20 cellular contexts compared by ENCODE assay signal in the genomic region with DNA sequence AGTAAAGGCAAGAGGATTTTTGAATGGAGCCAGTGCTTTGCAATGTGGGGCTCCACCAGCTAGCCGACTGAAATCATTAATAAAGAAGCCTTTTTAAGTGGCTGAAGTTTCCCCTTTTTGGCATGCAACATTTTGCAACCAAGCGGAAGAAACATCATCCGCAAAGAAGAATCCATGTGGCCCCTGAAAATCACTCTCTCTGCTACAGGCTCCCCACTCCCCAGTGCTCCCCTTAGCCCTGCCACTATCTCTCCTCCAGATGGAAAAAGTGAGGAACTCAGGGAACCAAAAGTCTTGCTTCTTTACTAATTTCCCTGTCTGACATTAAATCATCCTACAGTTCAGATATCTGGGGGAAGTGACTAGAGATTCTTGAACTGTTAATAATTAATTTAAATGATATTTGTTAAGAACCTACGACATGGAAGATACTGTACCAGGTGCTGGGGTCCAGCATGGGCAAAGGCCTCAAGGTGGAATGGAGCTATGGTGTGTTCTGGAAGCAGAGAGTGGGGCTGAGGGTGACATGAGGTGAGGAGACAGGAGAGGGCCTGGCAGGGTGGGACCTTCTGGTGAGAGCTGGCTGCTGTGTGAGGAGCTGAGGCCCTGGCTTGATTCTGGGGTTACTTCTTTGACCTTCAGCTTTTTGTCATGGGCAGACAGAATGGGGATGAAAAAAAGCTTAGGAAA. TPM values are rescaled to one million over a fixed set of nuclear protein-coding genes. Genes with fewer than 3 reads are reported as not detected.
DNase-seq lines count a peak whose midpoint lies in the region; ATAC-seq, FAIRE-seq and TF ChIP-seq lines count a peak whose summit lies in the region.
"Had no signal": no experiment of that assay in that cellular context is flagged by ENCODE, and none has a peak within 500 bp of the region (broad histone marks: within the 10 kb centered on the region; RNA-seq: fewer than 3 reads in every experiment).

No MANE protein-coding gene starts in this region.

- no peaks in the 10 kb centered on the region for H3K27me3 Mint-ChIP-seq in HFFc6 (ENCODE audit: insufficient read depth)

- WGBS in hepatocyte (ENCODE audit: low lambda C conversion rate, missing lambda C conversion rate), result 82% methylated on average over 4 of the region's 4 CpGs
- WGBS in small intestine, 3 donors, result 32 to 39% (median 33%) methylated on average over 4 of the region's 4 CpGs

- H2AFZ ChIP-seq in hepatocyte, result no peak overlapping the region

- H3K4me1 Mint-ChIP-seq in HFFc6 (ENCODE audit: low read depth), result peaks cover 66% of the 10 kb centered on the region

- peak overlapping the region; percentile 91 for H3K27ac Mint-ChIP-seq in HFFc6
- H3K27ac Mint-ChIP-seq: T-helper 1 cell treated with Interleukin-12 subunit alpha and Interleukin-12 subunit beta and Interleukin-4 antibody, amounts not matched to agents 30 μg/mL and 1 μg/mL, for 36 hours had no signal

- peak overlapping the region; percentile 9 for H3K4me3 Mint-ChIP-seq in HFFc6
- H3K4me3 Mint-ChIP-seq: T-helper 1 cell treated with Interleukin-12 subunit alpha and Interleukin-12 subunit beta and Interleukin-4 antibody, amounts not matched to agents 30 μg/mL and 1 μg/mL, for 36 hours had no signal

- H3K36me3 ChIP-seq in SJSA1 (no peaks in the 10 kb centered on the region), hepatocyte (replicated peaks; ENCODE audit: insufficient read depth, low read depth) (no peaks in the 10 kb centered on the region), small intestine (ENCODE audit: control insufficient read depth in 2 of 2, insufficient read depth in 2 of 2, low read length in 2 of 2) (no peaks in the 10 kb centered on the region)
- H3K36me3 ChIP-seq: MG63, pancreas had no signal

- H3K9me3 ChIP-seq in SJSA1 (replicated peaks) (no peaks in the 10 kb centered on the region), hepatocyte (ENCODE audit: low read depth) (no peaks in the 10 kb centered on the region), small intestine (ENCODE audit: control insufficient read depth, low read depth) (no peaks in the 10 kb centered on the region)
- H3K9me3 ChIP-seq: MG63, pancreas had no signal

- H3K9me3 Mint-ChIP-seq in HFFc6, result no peaks in the 10 kb centered on the region
- H3K9me3 Mint-ChIP-seq: T-helper 1 cell treated with Interleukin-12 subunit alpha and Interleukin-12 subunit beta and Interleukin-4 antibody, amounts not matched to agents 30 μg/mL and 1 μg/mL, for 36 hours had no signal

- no peak for ATAC-seq in GM18858 (IDR thresholded peaks at IDR 0.05; ENCODE audit: unreplicated experiment)
- ATAC-seq: GM12878 had no signal

- H3K79me2 ChIP-seq in hepatocyte, result no peaks in the 10 kb centered on the region

- DNase-seq in HFFc6 (no peak), SJSA1 (ENCODE audit: low read depth in 1 of 2, low spot score in 2 of 2) (no peak), hepatocyte (ENCODE audit: low spot score) (no peak), small intestine (peak; percentile 13), mesenteric fat pad (ENCODE audit: low spot score) (no peak), superior temporal gyrus (ENCODE audit: extremely low spot score) (no peak), ecto neural progenitor cell (ENCODE audit: low spot score) (no peak)
- DNase-seq: activated CD4-positive, CD25-positive, alpha-beta regulatory T cell treated with anti-CD3 and anti-CD28 coated beads, Interleukin-2, amount 50 U/mL, for 72 hours; activated T-cell treated with anti-CD3 and anti-CD28 coated beads for 4 hours; C1 segment of cervical spinal cord; OCI-M1; stimulated activated CD4-positive, alpha-beta T cell treated with anti-CD3 and anti-CD28 coated beads, Interleukin-1b, Interleukin-23, amount 100 ng/mL, for 48 hours; stimulated activated CD8-positive, alpha-beta memory T cell treated with anti-CD3 and anti-CD28 coated beads, Interleukin-4, amount 100 ng/mL, for 48 hours had no signal

- H3K36me3 Mint-ChIP-seq in HFFc6 (ENCODE audit: low read depth), result no peaks in the 10 kb centered on the region

- H3K4me3 ChIP-seq in SJSA1 (no peak overlapping the region), hepatocyte (no peak overlapping the region), small intestine (ENCODE audit: low read depth in 1 of 2, low read length in 2 of 2) (no peak overlapping the region)
- H3K4me3 ChIP-seq: GM12878, MG63, pancreas had no signal

- H3K4me2 ChIP-seq in hepatocyte, result no peak overlapping the region

- H3K27ac ChIP-seq in SJSA1, result peak overlapping the region; percentile 53
- H3K27ac ChIP-seq in hepatocyte, result peak overlapping the region; percentile 29
- peak overlapping the region in 1 of 2 donors; percentile 55 for H3K27ac ChIP-seq in small intestine (ENCODE audit: low read depth in 1 of 2, low read length in 1 of 2)

- FAIRE-seq in small intestine (lab: Jason Lieb, UNC), result no peak
- FAIRE-seq: GM12878, pancreas had no signal

- peaks cover 75% of the 10 kb centered on the region for H3K4me1 ChIP-seq in SJSA1 (replicated peaks)
- peaks cover 44% of the 10 kb centered on the region for H3K4me1 ChIP-seq in hepatocyte (ENCODE audit: insufficient read depth)
- H3K4me1 ChIP-seq in small intestine (ENCODE audit: control insufficient read depth in 2 of 2, insufficient read depth in 1 of 2, low read depth in 1 of 2, low read length in 1 of 2), result peaks cover 0 to 10% of the 10 kb centered on the region in 2 donors

- no peaks in the 10 kb centered on the region for H3K9me2 ChIP-seq in hepatocyte (replicated peaks; ENCODE audit: insufficient read depth)

- H3K27me3 ChIP-seq in SJSA1 (replicated peaks) (no peaks in the 10 kb centered on the region), hepatocyte (no peaks in the 10 kb centered on the region), small intestine (ENCODE audit: control insufficient read depth in 2 of 2, insufficient read depth in 2 of 2, low read length in 2 of 2) (no peaks in the 10 kb centered on the region)
- H3K27me3 ChIP-seq: MG63, pancreas had no signal

- TF ChIP-seq CTCF in HFFc6 (IDR thresholded peaks at IDR 0.05) (no peak), hepatocyte (IDR thresholded peaks at IDR 0.05; ENCODE audit: poor library complexity) (no peak)

- H4K20me1 ChIP-seq in hepatocyte (ENCODE audit: insufficient read depth, poor library complexity, severe bottlenecking), result no peaks in the 10 kb centered on the region

RNA-seq across cellular contexts. Expression of a gene that starts 6.1 kb away (rescaled TPM):
- total RNA-seq in HFFc6 (2021; fragmentation: NEBNext Ultra II Directional; extraction: Animal tissue kit (Norgen Biotek cat#: 25700)), result 10 to 100 TPM; 23.2 to 65.9 (median 30.1) TPM
- 17.3 and 18.8 TPM in 2 replicates for total RNA-seq in SJSA1 (2014; rRNA removed; shearing (Covaris generic))
- total RNA-seq in hepatocyte (27.4 and 27.5 TPM in 2 replicates), mesenteric fat pad (276 TPM)
- polyA plus RNA-seq in hepatocyte (54.0 and 64.8 TPM in 2 replicates), small intestine (10 to 100 TPM in 2 of 3 donors, 1 to 10 TPM in 1; 6.0 to 29.2 (median 21.9) TPM)
- total RNA-seq: GM12878 had no signal

RNA-seq across cellular contexts. Expression of a gene that starts 21.1 kb away (rescaled TPM):
- total RNA-seq in HFFc6 (2021; fragmentation: NEBNext Ultra II Directional; extraction: Animal tissue kit (Norgen Biotek cat#: 25700)), result not detected
- not detected in 2 replicates for total RNA-seq in SJSA1 (2014; rRNA removed; shearing (Covaris generic))
- not detected in 2 replicates for total RNA-seq in hepatocyte
- 0.69 and 1.2 TPM in 2 replicates for polyA plus RNA-seq in hepatocyte
- under 1 TPM in 1 of 3 donors, not detected in 2; 0.15 TPM for polyA plus RNA-seq in small intestine
- total RNA-seq in mesenteric fat pad, result 1.3 TPM
- total RNA-seq: GM12878, HT1080, pancreas, urinary bladder had no signal
- polyA plus RNA-seq: GM12878, pancreas had no signal

RNA-seq across cellular contexts. Expression of a gene that starts 36.6 kb away (rescaled TPM):
- total RNA-seq in HFFc6 (2021; fragmentation: NEBNext Ultra II Directional; extraction: Animal tissue kit (Norgen Biotek cat#: 25700)), result not detected
- total RNA-seq in SJSA1 (2014; rRNA removed; shearing (Covaris generic)), result not detected in 2 replicates
- total RNA-seq in hepatocyte (0.40 TPM in 1 of 2 replicates, not detected in the other), mesenteric fat pad (4.0 TPM)
- polyA plus RNA-seq in hepatocyte (0.29 and 0.82 TPM in 2 replicates), small intestine (10 to 100 TPM in 1 of 3 donors, under 1 TPM in 1, not detected in 1; 0.45 to 12.4 TPM)
- total RNA-seq: GM12878, HT1080 had no signal
- polyA plus RNA-seq: GM12878 had no signal
